In genomic region chr12:2613674-2614073, GRCh38 we compare ENCODE assay signal across 9 cellular contexts.
DNase-seq lines count a peak whose midpoint lies in the region; ATAC-seq and TF ChIP-seq lines count a peak whose summit lies in the region.
"Had no signal": no experiment of that assay in that cellular context is flagged by ENCODE, and none has a peak within 500 bp of the region (broad histone marks: within the 10 kb centered on the region; RNA-seq: fewer than 3 reads in every experiment).

No MANE protein-coding gene starts in this region.

- H3K4me3 Mint-ChIP-seq in H9, result no peak overlapping the region
- H3K4me3 Mint-ChIP-seq in glutamatergic neuron (ENCODE audit: unreplicated experiment), result no peak overlapping the region
- no peak overlapping the region for H3K4me3 Mint-ChIP-seq in T-helper 17 cell

- no peak overlapping the region for H3K23ac ChIP-seq in H9 (ENCODE audit: insufficient read length, low read depth, low read length)

- no peak overlapping the region for H2AK5ac ChIP-seq in H9 (ENCODE audit: insufficient read length, low read length)

- H3T11ph ChIP-seq in H9 (ENCODE audit: low read length), result no peak overlapping the region

- H4K8ac ChIP-seq in H9 (replicated peaks; ENCODE audit: insufficient read length, low read depth, low read length), result no peak overlapping the region

- H3K27ac Mint-ChIP-seq in H9 (no peak overlapping the region), glutamatergic neuron (ENCODE audit: unreplicated experiment) (no peak overlapping the region), T-helper 17 cell (no peak overlapping the region)

- no peak for TF ChIP-seq POLR2A in suprapubic skin (IDR thresholded peaks at IDR 0.05)

- H3K27ac ChIP-seq in left ventricle myocardium inferior (replicated peaks), result peak overlapping the region; percentile 36
- peak overlapping the region; percentile 34 for H3K27ac ChIP-seq in suprapubic skin
- no peak overlapping the region for H3K27ac ChIP-seq in H9 (ENCODE audit: insufficient read length, low read depth, low read length)

- no peak overlapping the region for H2BK120ac ChIP-seq in H9 (ENCODE audit: low read depth, low read length, poor library complexity, severe bottlenecking)

- no peaks in the 10 kb centered on the region; a peak in 1 of 5 replicates for H3K9me3 Mint-ChIP-seq in H9
- peaks cover 3% of the 10 kb centered on the region for H3K9me3 Mint-ChIP-seq in glutamatergic neuron (ENCODE audit: unreplicated experiment)

- no peaks in the 10 kb centered on the region for H4K20me1 ChIP-seq in H9 (ENCODE audit: control insufficient read depth, insufficient read depth, insufficient read length)

- ATAC-seq in T-helper 17 cell, result no peak

- no peak overlapping the region for H4K91ac ChIP-seq in H9 (ENCODE audit: insufficient read length, low read depth, low read length)

- WGBS in suprapubic skin, result 22% methylated on average over 8 of the region's 8 CpGs
- whole genome bisulfite sequencing in H9 (ENCODE audit: extremely low coverage, insufficient read length, low lambda C conversion rate), result no CpG with 5 or more reads among the region's 8 CpGs

- no peak overlapping the region for H4K5ac ChIP-seq in H9 (ENCODE audit: insufficient read length, low read depth, low read length)

- H2BK5ac ChIP-seq in H9 (ENCODE audit: insufficient read length, low read length), result no peak overlapping the region

- no peaks in the 10 kb centered on the region for H3K79me2 ChIP-seq in H9 (ENCODE audit: insufficient read depth, low read length)

- peak; percentile 54 for DNase-seq in activated T-cell treated with anti-CD3 and anti-CD28 coated beads for 48 hours (ENCODE audit: low read depth)
- no peak for DNase-seq in activated T-cell treated with anti-CD3 and anti-CD28 coated beads for 4 hours
- DNase-seq in SW 1271 (lab: John Stamatoyannopoulos, UW), result peak; percentile 61 to 77
- no peak for DNase-seq in left ventricle myocardium inferior
- no peak for DNase-seq in suprapubic skin (ENCODE audit: low spot score in 2 of 2)
- no peak for DNase-seq in H9
- no peak for DNase-seq in glutamatergic neuron
- no peak for DNase-seq in T-helper 17 cell
- DNase-seq: midbrain had no signal

- no peak overlapping the region for H2AFZ ChIP-seq in H9 (ENCODE audit: low read length)

- no peak for TF ChIP-seq EP300 in suprapubic skin (IDR thresholded peaks at IDR 0.05)

- H3K27me3 ChIP-seq in left ventricle myocardium inferior (ENCODE audit: low read depth) (no peaks in the 10 kb centered on the region), suprapubic skin (peaks cover 3% of the 10 kb centered on the region), H9 (ENCODE audit: insufficient read depth, low read length) (no peaks in the 10 kb centered on the region)

- H3K23me2 ChIP-seq in H9 (ENCODE audit: insufficient read length, low read depth, low read length, poor library complexity, severe bottlenecking), result no peaks in the 10 kb centered on the region

- peaks cover 0 to 2% (median 0%) of the 10 kb centered on the region in 3 experiments; a peak in 1 of 7 replicates for H3K36me3 Mint-ChIP-seq in H9 (ENCODE audit: insufficient read depth in 1 of 3, low read depth in 3 of 3)
- peaks cover 14% of the 10 kb centered on the region for H3K36me3 Mint-ChIP-seq in glutamatergic neuron (ENCODE audit: unreplicated experiment)
- H3K36me3 Mint-ChIP-seq in T-helper 17 cell (ENCODE audit: low read depth), result peaks cover 2% of the 10 kb centered on the region

- no peak overlapping the region for H2BK15ac ChIP-seq in H9 (ENCODE audit: low read depth, low read length)

- H3K9me3 ChIP-seq in left ventricle myocardium inferior (replicated peaks) (no peaks in the 10 kb centered on the region), suprapubic skin (no peaks in the 10 kb centered on the region), H9 (ENCODE audit: control insufficient read depth, low read depth, low read length) (no peaks in the 10 kb centered on the region), T-helper 17 cell (ENCODE audit: control insufficient read depth, low read length, poor library complexity, severe bottlenecking) (no peaks in the 10 kb centered on the region)

- TF ChIP-seq CTCF in left ventricle myocardium inferior (IDR thresholded peaks at IDR 0.05; ENCODE audit: borderline replicate concordance) (no peak), suprapubic skin (IDR thresholded peaks at IDR 0.05) (no peak), H9 (conservative IDR thresholded peaks at IDR 0.05) (no peak), glutamatergic neuron (IDR thresholded peaks at IDR 0.05; ENCODE audit: partially characterized antibody, unreplicated experiment) (no peak)

- H3K4ac ChIP-seq in H9 (ENCODE audit: low read depth, low read length), result no peak overlapping the region

- intact Hi-C loops in left ventricle myocardium inferior (cut with micrococcal nuclease), result no loop called here

- H2BK20ac ChIP-seq in H9 (ENCODE audit: low read depth, low read length, poor library complexity, severe bottlenecking), result no peak overlapping the region

- H3K14ac ChIP-seq in H9 (ENCODE audit: insufficient read depth, low read length), result no peak overlapping the region; the same call in 1 of the 2 replicates

- peaks cover 13 to 16% of the 10 kb centered on the region in 2 experiments; a peak in 3 of 4 replicates for H3K4me1 Mint-ChIP-seq in H9
- peaks cover 8% of the 10 kb centered on the region for H3K4me1 Mint-ChIP-seq in glutamatergic neuron (ENCODE audit: low read depth, unreplicated experiment)
- H3K4me1 Mint-ChIP-seq in T-helper 17 cell, result no peaks in the 10 kb centered on the region

- H3K36me3 ChIP-seq in left ventricle myocardium inferior (peaks cover 82% of the 10 kb centered on the region), suprapubic skin (no peaks in the 10 kb centered on the region)

- H3K4me1 ChIP-seq in left ventricle myocardium inferior, result peaks cover 13% of the 10 kb centered on the region
- H3K4me1 ChIP-seq in suprapubic skin, result peaks cover 13% of the 10 kb centered on the region
- H3K4me1 ChIP-seq in H9 (ENCODE audit: insufficient read depth, low read length), result no peaks in the 10 kb centered on the region

- peaks cover 23% of the 10 kb centered on the region for H3K27me3 Mint-ChIP-seq in H9 (ENCODE audit: low read depth)
- H3K27me3 Mint-ChIP-seq in glutamatergic neuron (ENCODE audit: unreplicated experiment), result peaks cover 9% of the 10 kb centered on the region
- peaks cover 82% of the 10 kb centered on the region for H3K27me3 Mint-ChIP-seq in T-helper 17 cell

- H3K4me2 ChIP-seq in H9 (ENCODE audit: insufficient read depth, insufficient read length, low read length), result no peak overlapping the region

- no peak overlapping the region for H2BK12ac ChIP-seq in H9 (ENCODE audit: insufficient read length, low read depth, low read length)

- H3K18ac ChIP-seq in H9 (ENCODE audit: insufficient read length, low read depth, low read length), result no peak overlapping the region

- H3K56ac ChIP-seq in H9 (ENCODE audit: insufficient read length, low read depth, low read length), result no peak overlapping the region

- H3K9ac ChIP-seq in H9 (ENCODE audit: extremely low read depth, insufficient read length, low read length), result no peak overlapping the region

- no peaks in the 10 kb centered on the region for H3K79me1 ChIP-seq in H9 (ENCODE audit: insufficient read depth, low read depth, low read length, poor library complexity, severe bottlenecking)

- no peak overlapping the region for H3K4me3 ChIP-seq in left ventricle myocardium inferior
- H3K4me3 ChIP-seq in suprapubic skin, result no peak overlapping the region

Comparison
In these comparisons a context has a peak if more than half of its experiments do, and no peak if none do; other contexts are left out.
1. DNase-seq: peak in activated T-cell treated with anti-CD3 and anti-CD28 coated beads for 48 hours (single experiment) and SW 1271 (2 of 2); none in activated T-cell treated with anti-CD3 and anti-CD28 coated beads for 4 hours (single experiment), left ventricle myocardium inferior (single experiment), suprapubic skin (0 of 2), H9 (single experiment), glutamatergic neuron (single experiment) and T-helper 17 cell (0 of 3).